In the genomic region with DNA sequence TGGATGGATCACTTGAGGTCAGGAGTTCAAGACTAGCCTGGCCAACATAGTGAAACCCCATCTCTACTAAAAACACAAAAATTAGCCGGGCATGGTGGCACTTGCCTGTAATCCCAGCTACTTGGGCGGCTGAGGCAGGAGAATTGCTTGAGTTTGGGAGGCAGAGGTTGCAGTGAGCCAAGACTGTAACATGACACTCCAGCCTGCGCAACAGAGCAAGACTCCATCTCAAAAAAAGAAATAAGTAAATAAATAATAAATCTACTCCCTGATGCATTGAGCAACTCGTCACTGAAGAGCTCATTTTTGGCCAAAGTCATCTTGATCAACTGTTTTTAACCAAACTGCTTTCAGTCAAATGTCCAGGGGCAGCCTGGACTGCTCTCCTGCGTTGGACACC, we compare ENCODE assay signal across 7 cellular contexts. TPM values are rescaled to one million over a fixed set of nuclear protein-coding genes. Genes with fewer than 3 reads are reported as not detected.
DNase-seq lines count a peak whose midpoint lies in the region; TF ChIP-seq lines count a peak whose summit lies in the region.
"Not testable (repeated sequence)": the region's sequence is repeated elsewhere in the genome, so short reads cannot be mapped to it uniquely, and the experiment has no call there.

No MANE protein-coding gene starts in this region.

- not testable (repeated sequence) for H3K4me2 ChIP-seq in OCI-LY1 (ENCODE audit: low read length); mesenchymal stem cell (ENCODE audit: low read length, poor library complexity, severe bottlenecking)

- not testable (repeated sequence) for H2BK5ac ChIP-seq in mesenchymal stem cell (ENCODE audit: low read depth, low read length, poor library complexity, severe bottlenecking)

- not testable (repeated sequence) for H3K9me3 ChIP-seq in Caco-2; OCI-LY1 (ENCODE audit: low read length); mesenchymal stem cell (ENCODE audit: control insufficient read depth, low read length)

- intact Hi-C loops in Caco-2 (cut with micrococcal nuclease; ENCODE audit: unreplicated experiment), result not testable (repeated sequence)

- H3K9ac ChIP-seq in OCI-LY1 (ENCODE audit: low read length); mesenchymal stem cell (ENCODE audit: low read length): not testable (repeated sequence)

- WGBS in mesenchymal stem cell, result 87% methylated on average over 4 of the region's 5 CpGs

- H2BK15ac ChIP-seq in mesenchymal stem cell (ENCODE audit: low read depth, poor library complexity, severe bottlenecking), result not testable (repeated sequence)

- H2AFZ ChIP-seq in OCI-LY1 (ENCODE audit: low read length); mesenchymal stem cell (ENCODE audit: low read depth, low read length): not testable (repeated sequence)

- not testable (repeated sequence) for H2AK5ac ChIP-seq in mesenchymal stem cell (ENCODE audit: low read length, severe bottlenecking)

- H3K23ac ChIP-seq in mesenchymal stem cell (ENCODE audit: low read length in 2 of 2), result not testable (repeated sequence)

- DNase-seq in Caco-2, result not testable (repeated sequence)
- DNase-seq in NCI-H1105 treated with DMSO at 0.1 percent for 48 hours (lab: John Stamatoyannopoulos, UW), result peak; percentile 4
- peak; percentile 21 for DNase-seq in choroid plexus epithelial cell (ENCODE audit: low read depth)
- DNase-seq in fibroblast of the conjunctiva (ENCODE audit: low read depth), result peak; percentile 13
- peak; percentile 12 for DNase-seq in mesenchymal stem cell
- peak; percentile 31 for DNase-seq in stromal cell of bone marrow (ENCODE audit: low read depth)

- not testable (repeated sequence) for H3K9me3 Mint-ChIP-seq in Caco-2 (ENCODE audit: unreplicated experiment)

- not testable (repeated sequence) for H3K36me3 Mint-ChIP-seq in Caco-2 (ENCODE audit: insufficient read depth, unreplicated experiment)

- not testable (repeated sequence) for H3K27me3 ChIP-seq in Caco-2 (replicated peaks; ENCODE audit: control insufficient read depth, insufficient read depth, low read length); OCI-LY1 (ENCODE audit: insufficient read depth, low read length); mesenchymal stem cell (ENCODE audit: control insufficient read depth in 1 of 2, insufficient read depth in 1 of 2, low read length in 2 of 2)

- not testable (repeated sequence) for H3K79me2 ChIP-seq in OCI-LY1 (ENCODE audit: insufficient read depth, low read length)

- H4K8ac ChIP-seq in mesenchymal stem cell (ENCODE audit: low read length), result not testable (repeated sequence)

- H3K9me2 ChIP-seq in OCI-LY1 (ENCODE audit: low read depth, low read length), result not testable (repeated sequence)

- CTCF ChIA-PET in Caco-2 (lab: Charles Lee), result not testable (repeated sequence)

- not testable (repeated sequence) for H3K18ac ChIP-seq in mesenchymal stem cell (ENCODE audit: low read depth in 1 of 2, low read length in 2 of 2)

- not testable (repeated sequence) for H3K4me1 ChIP-seq in Caco-2; mesenchymal stem cell (ENCODE audit: control insufficient read depth, insufficient read depth, low read depth, low read length)
- H3K4me1 ChIP-seq in OCI-LY1 (ENCODE audit: insufficient read depth, low read length, severe bottlenecking), result peaks cover 12% of the 10 kb centered on the region

- H3K4me3 ChIP-seq in Caco-2 (ENCODE audit: low read depth, low read length); OCI-LY1 (ENCODE audit: low read depth, low read length, poor library complexity, severe bottlenecking); choroid plexus epithelial cell (ENCODE audit: low read depth, low read length); mesenchymal stem cell (ENCODE audit: insufficient read depth in 1 of 2, low read depth in 1 of 2, low read length in 2 of 2): not testable (repeated sequence)

- not testable (repeated sequence) for H3K4me1 Mint-ChIP-seq in Caco-2 (ENCODE audit: low read depth, unreplicated experiment)

- not testable (repeated sequence) for H2BK12ac ChIP-seq in mesenchymal stem cell (ENCODE audit: low read length in 2 of 2)

- not testable (repeated sequence) for TF ChIP-seq CTCF in Caco-2 (IDR thresholded peaks at IDR 0.05; ENCODE audit: insufficient read depth in 1 of 2, low read depth in 1 of 2, low read length in 1 of 2, severe bottlenecking in 1 of 2, unreplicated experiment in 1 of 2); OCI-LY1 (IDR thresholded peaks at IDR 0.05; ENCODE audit: low read length); choroid plexus epithelial cell (conservative IDR thresholded peaks at IDR 0.05; ENCODE audit: low read depth, low read length)

- H3F3A ChIP-seq in OCI-LY1 (ENCODE audit: insufficient read depth, low read length), result not testable (repeated sequence)

- H4K91ac ChIP-seq in mesenchymal stem cell (ENCODE audit: low read length), result not testable (repeated sequence)

- BruUV-seq in Caco-2 (replicated peaks; lab: Mats Ljungman, UMichigan), result not testable (repeated sequence)

- not testable (repeated sequence) for H3K14ac ChIP-seq in mesenchymal stem cell (ENCODE audit: low read length in 2 of 2)

- peak overlapping the region; percentile 31 for H3K27ac ChIP-seq in OCI-LY1 (ENCODE audit: low read depth, low read length, poor library complexity, severe bottlenecking)
- H3K27ac ChIP-seq in mesenchymal stem cell (ENCODE audit: low read length, poor library complexity, severe bottlenecking), result not testable (repeated sequence)

- H3K79me1 ChIP-seq in mesenchymal stem cell (replicated peaks; ENCODE audit: low read length, poor library complexity, severe bottlenecking), result peaks cover 18% of the 10 kb centered on the region

- peak overlapping the region; percentile 60 for H3K27ac Mint-ChIP-seq in Caco-2 (ENCODE audit: unreplicated experiment)

- H4K20me1 ChIP-seq in OCI-LY1 (ENCODE audit: insufficient read depth, low read length), result not testable (repeated sequence)

- H3K4me3 Mint-ChIP-seq in Caco-2 (ENCODE audit: unreplicated experiment), result not testable (repeated sequence)

- POLR2A ChIA-PET in Caco-2 (lab: Charles Lee), result not testable (repeated sequence)

- not testable (repeated sequence) for H3K36me3 ChIP-seq in Caco-2 (ENCODE audit: control insufficient read depth, insufficient read depth, low read length); OCI-LY1 (ENCODE audit: insufficient read depth, low read length)
- peaks cover 50 to 70% of the 10 kb centered on the region in 2 experiments for H3K36me3 ChIP-seq in mesenchymal stem cell (ENCODE audit: control insufficient read depth in 1 of 2, insufficient read depth in 2 of 2, low read depth in 1 of 2, low read length in 2 of 2)

- not testable (repeated sequence) for H2BK120ac ChIP-seq in mesenchymal stem cell (ENCODE audit: low read depth, low read length)

- H3K27me3 Mint-ChIP-seq in Caco-2 (ENCODE audit: insufficient read depth, unreplicated experiment), result not testable (repeated sequence)

- not testable (repeated sequence) for H3K4ac ChIP-seq in mesenchymal stem cell (ENCODE audit: low read depth in 1 of 2, low read length in 2 of 2)

RNA-seq across cellular contexts. Expression of a gene that starts 30.5 kb away (rescaled TPM):
- 14.5 and 17.3 TPM in 2 replicates for total RNA-seq in Caco-2 (2022)
- polyA plus RNA-seq in mesenchymal stem cell (2013, experiment 1 of 2), result 27.2 TPM
- polyA plus RNA-seq in mesenchymal stem cell (2013, experiment 2 of 2), result 28.7 TPM

RNA-seq across cellular contexts. Expression of a gene that starts 30.8 kb away (rescaled TPM):
- 9.6 and 12.0 TPM in 2 replicates for total RNA-seq in Caco-2 (2022)
- polyA plus RNA-seq in mesenchymal stem cell (2013, experiment 1 of 2), result 3.3 TPM
- polyA plus RNA-seq in mesenchymal stem cell (2013, experiment 2 of 2), result 3.2 TPM
